Comparison of ENCODE assay signal across 24 cellular contexts in genomic region chr2:14016289-14016955, GRCh38.
DNase-seq lines count a peak whose midpoint lies in the region; ATAC-seq, FAIRE-seq and TF ChIP-seq lines count a peak whose summit lies in the region.
"Had no signal": no experiment of that assay in that cellular context is flagged by ENCODE, and none has a peak within 500 bp of the region (broad histone marks: within the 10 kb centered on the region; RNA-seq: fewer than 3 reads in every experiment).

No MANE protein-coding gene starts in this region.

- no peak overlapping the region for H3K4me3 ChIP-seq in LNCaP clone FGC (ENCODE audit: low read depth, low read length)
- no peak overlapping the region for H3K4me3 ChIP-seq in fibroblast of pulmonary artery (replicated peaks; ENCODE audit: low read depth, low read length)
- no peak overlapping the region for H3K4me3 ChIP-seq in stomach
- no peak overlapping the region for H3K4me3 ChIP-seq in kidney (ENCODE audit: low read length in 2 of 2)
- H3K4me3 ChIP-seq: Peyer's patch, sigmoid colon had no signal

- ATAC-seq in SK-N-SH treated with all-trans-retinoic acid at 6 μM for 48 hours (peak; percentile 34; the same call in 1 of the 3 replicates), HG03097 (IDR thresholded peaks at IDR 0.05; ENCODE audit: low FRiP score, unreplicated experiment) (no peak)
- ATAC-seq: activated CD8-positive, alpha-beta T cell treated with anti-CD3 and anti-CD28 coated beads for 36 hours; activated T-cell treated with anti-CD3 and anti-CD28 coated beads, Interleukin-2, amount 50 U/mL, for 72 hours; left lobe of liver had no signal

- no peak for TF ChIP-seq POLR2A in stomach (IDR thresholded peaks at IDR 0.05)

- TF ChIP-seq EP300 in stomach (IDR thresholded peaks at IDR 0.05): no peak

- no peaks in the 10 kb centered on the region for H3K9me3 ChIP-seq in stomach
- H3K9me3 ChIP-seq in kidney (ENCODE audit: control insufficient read depth in 1 of 2, low read length in 2 of 2): no peaks in the 10 kb centered on the region
- H3K9me3 ChIP-seq: Caco-2, Peyer's patch, sigmoid colon had no signal

- DNase-seq in LNCaP clone FGC (ENCODE audit: low read depth) (peak; percentile 81), fibroblast of pulmonary artery (ENCODE audit: low read depth) (peak; percentile 2), stomach (peak; percentile 73), GM19238 (ENCODE audit: insufficient read length, low spot score) (no peak), kidney (no peak), HK-2 (ENCODE audit: unreplicated experiment) (no peak)
- DNase-seq: activated CD8-positive, alpha-beta T cell treated with anti-CD3 and anti-CD28 coated beads for 36 hours; activated naive CD8-positive, alpha-beta T cell treated with anti-CD3 and anti-CD28 coated beads for 36 hours; activated T-cell treated with anti-CD3 and anti-CD28 coated beads, Interleukin-2, amount 50 U/mL, for 72 hours; AML-193; Caco-2; central memory CD4-positive, alpha-beta T cell; foreskin fibroblast; GDM1; MV-4-11; NCI-H774; Peyer's patch; sigmoid colon; stimulated activated CD4-positive, alpha-beta T cell treated with anti-CD3 and anti-CD28 coated beads, Interleukin-4, amount 100 ng/mL, for 1 hour; SW 1271 had no signal

- H3K27me3 ChIP-seq in stomach: no peaks in the 10 kb centered on the region
- H3K27me3 ChIP-seq: Peyer's patch, sigmoid colon had no signal

- FAIRE-seq in kidney (lab: Jason Lieb, UNC): no peak
- FAIRE-seq: GM12892 had no signal

- no peak overlapping the region for H3K9ac ChIP-seq in kidney (ENCODE audit: low read length in 2 of 2)

- peak overlapping the region in 3 of 5 donors; percentile 5 to 72 (median 48) for H3K27ac ChIP-seq in stomach
- no peak overlapping the region for H3K27ac ChIP-seq in kidney (ENCODE audit: low read depth in 2 of 2, low read length in 2 of 2)
- H3K27ac ChIP-seq: Peyer's patch, sigmoid colon had no signal

- H3K4me1 ChIP-seq in stomach (peaks cover 0 to 15% (median 7%) of the 10 kb centered on the region in 4 donors), kidney (ENCODE audit: control insufficient read depth in 1 of 2, insufficient read depth in 1 of 2, low read depth in 1 of 2, low read length in 2 of 2) (no peaks in the 10 kb centered on the region)
- H3K4me1 ChIP-seq: Caco-2, Peyer's patch had no signal

- TF ChIP-seq CTCF in LNCaP clone FGC (IDR thresholded peaks at IDR 0.05; ENCODE audit: control insufficient read depth, extremely low read depth, insufficient read depth) (no peak), fibroblast of pulmonary artery (IDR thresholded peaks at IDR 0.05; ENCODE audit: low read length, missing control alignments) (no peak), stomach (IDR thresholded peaks at IDR 0.05) (no peak), kidney (IDR thresholded peaks at IDR 0.05; ENCODE audit: borderline replicate concordance, extremely low read depth, insufficient read depth) (no peak)

- H3K36me3 ChIP-seq in stomach (no peaks in the 10 kb centered on the region), kidney (ENCODE audit: control insufficient read depth in 1 of 2, insufficient read depth in 2 of 2, low read length in 2 of 2) (no peaks in the 10 kb centered on the region)
- H3K36me3 ChIP-seq: Peyer's patch, sigmoid colon had no signal

- intact Hi-C loops in stomach (cut with DNase I; ENCODE audit: low total_unique reads) (no loop called here), kidney (cut with DNase I) (no loop called here)

TF ChIP-seq in SK-N-SH treated with all-trans-retinoic acid at 6 μM for 48 hours, 23 proteins besides CTCF, POLR2A, EP300 and RAD21:
- TF ChIP-seq PPARA (CRISPR knock-in tag; IDR thresholded peaks at IDR 0.05; ENCODE audit: borderline replicate concordance) (no peak), POU6F1 (CRISPR knock-in tag; IDR thresholded peaks at IDR 0.05; ENCODE audit: borderline replicate concordance, low read depth) (no peak), ISL1 (CRISPR knock-in tag; IDR thresholded peaks at IDR 0.05) (peak; percentile 81)
TF ChIP-seq in SK-N-SH treated with all-trans-retinoic acid at 6 μM for 48 hours: peak in this region for 1.

Comparison
In these comparisons a context has a peak if more than half of its experiments do, and no peak if none do; other contexts are left out.
1. DNase-seq: peak in LNCaP clone FGC (single experiment), fibroblast of pulmonary artery (single experiment) and stomach (single experiment); none in GM19238 (single experiment), kidney (single experiment) and HK-2 (single experiment).
2. H3K27ac ChIP-seq: peak in stomach (3 of 5); none in kidney (0 of 2).